1 cellular context compared by ENCODE assay signal in genomic region chr7:140924019-140924820, GRCh38.
TF ChIP-seq lines count a peak whose summit lies in the region.

No MANE protein-coding gene starts in this region.

TF ChIP-seq in HepG2, 621 proteins besides CTCF, POLR2A, EP300 and RAD21 (continued from another document and continues in another):
- TF ChIP-seq ZNF281 (CRISPR knock-in tag; IDR thresholded peaks at IDR 0.05; ENCODE audit: borderline replicate concordance) (0 out of 2 replicates have a peak, but pooled peaks have one; percentile 29), ZSCAN9 (CRISPR knock-in tag; IDR thresholded peaks at IDR 0.05; ENCODE audit: borderline replicate concordance) (0 out of 2 replicates have a peak, but pooled peaks have one; percentile 1), NFE2 (CRISPR knock-in tag; IDR thresholded peaks at IDR 0.05) (no peak), TFAP4 (IDR thresholded peaks at IDR 0.05; ENCODE audit: borderline replicate concordance, low read depth) (0 out of 2 replicates have a peak, but pooled peaks have one; percentile 12), ZNF691 (CRISPR knock-in tag; IDR thresholded peaks at IDR 0.05; ENCODE audit: borderline replicate concordance, low read depth) (no peak; the same call in 1 of the 2 replicates), FOXA3 (CRISPR knock-in tag; IDR thresholded peaks at IDR 0.05) (peak; percentile 21; the same call in 1 of the 2 replicates), NR2F6 (IDR thresholded peaks at IDR 0.05) (no peak), NR2F6 (CRISPR knock-in tag; IDR thresholded peaks at IDR 0.05) (peak; percentile 20; the same call in 1 of the 2 replicates), HNRNPH1 (optimal IDR thresholded peaks at IDR 0.05; ENCODE audit: low read depth, low read length) (no peak), GMEB2 (CRISPR knock-in tag; IDR thresholded peaks at IDR 0.05; ENCODE audit: low read depth) (no peak), MEF2D (CRISPR knock-in tag; IDR thresholded peaks at IDR 0.05) (no peak), ETS1 (CRISPR knock-in tag; IDR thresholded peaks at IDR 0.05) (no peak), ZFP36 (IDR thresholded peaks at IDR 0.05; ENCODE audit: borderline replicate concordance, low read depth, low read length, partially characterized antibody) (no peak), POLR2AphosphoS2 (IDR thresholded peaks at IDR 0.05; ENCODE audit: low read depth, low read length) (no peak), ZNF224 (CRISPR knock-in tag; IDR thresholded peaks at IDR 0.05) (no peak), ZNF629 (CRISPR knock-in tag; conservative IDR thresholded peaks at IDR 0.05) (no peak), RBFOX2 (IDR thresholded peaks at IDR 0.05; ENCODE audit: low read depth, low read length) (peak; percentile 88), HDAC1 (CRISPR knock-in tag; IDR thresholded peaks at IDR 0.05) (peak; percentile 44; the same call in 1 of the 2 replicates), TSC22D2 (CRISPR knock-in tag; IDR thresholded peaks at IDR 0.05; ENCODE audit: borderline replicate concordance) (no peak), SKI (IDR thresholded peaks at IDR 0.05; ENCODE audit: partially characterized antibody) (peak; percentile 35), ISL2 (CRISPR knock-in tag; IDR thresholded peaks at IDR 0.05) (peak; percentile 35; the same call in 1 of the 2 replicates), UBTF (CRISPR knock-in tag; IDR thresholded peaks at IDR 0.05) (peak; percentile 53; the same call in 1 of the 2 replicates), IKZF5 (CRISPR knock-in tag; IDR thresholded peaks at IDR 0.05) (peak; percentile 31; the same call in 1 of the 2 replicates), GTF3A (CRISPR knock-in tag; conservative IDR thresholded peaks at IDR 0.05) (no peak), ZNF83 (CRISPR knock-in tag; IDR thresholded peaks at IDR 0.05; ENCODE audit: borderline replicate concordance) (no peak), ZNF546 (CRISPR knock-in tag; conservative IDR thresholded peaks at IDR 0.05) (no peak), TAF15 (IDR thresholded peaks at IDR 0.05; ENCODE audit: low read depth, low read length, poor library complexity, severe bottlenecking) (no peak), ZNF879 (CRISPR knock-in tag; IDR thresholded peaks at IDR 0.05) (no peak), HMG20B (CRISPR knock-in tag; conservative IDR thresholded peaks at IDR 0.05) (no peak), PITX1 (CRISPR knock-in tag; IDR thresholded peaks at IDR 0.05) (no peak), KAT8 (CRISPR knock-in tag; IDR thresholded peaks at IDR 0.05) (peak; percentile 34; the same call in 1 of the 2 replicates), ZNF18 (CRISPR knock-in tag; IDR thresholded peaks at IDR 0.05; ENCODE audit: insufficient replicate concordance) (no peak), TAF1 (CRISPR knock-in tag; IDR thresholded peaks at IDR 0.05) (peak; percentile 44; the same call in 1 of the 2 replicates), PRDM4 (CRISPR knock-in tag; IDR thresholded peaks at IDR 0.05; ENCODE audit: borderline replicate concordance) (no peak), KLF16 (CRISPR knock-in tag; IDR thresholded peaks at IDR 0.05) (peak in 1 of 2 experiments; percentile 26; a peak in 1 of 4 replicates), MBD4 (IDR thresholded peaks at IDR 0.05; ENCODE audit: borderline replicate concordance, low read length) (no peak), SRSF9 (IDR thresholded peaks at IDR 0.05; ENCODE audit: borderline replicate concordance, insufficient read depth, low read depth, low read length, poor library complexity, severe bottlenecking) (no peak), ZNF329 (CRISPR knock-in tag; IDR thresholded peaks at IDR 0.05; ENCODE audit: low read depth) (no peak), IRF2 (CRISPR knock-in tag; IDR thresholded peaks at IDR 0.05) (no peak), IRX3 (CRISPR knock-in tag; IDR thresholded peaks at IDR 0.05; ENCODE audit: borderline replicate concordance, low read depth) (no peak), ZNF326 (CRISPR knock-in tag; IDR thresholded peaks at IDR 0.05; ENCODE audit: borderline replicate concordance) (no peak), ATF7-NPFF (CRISPR knock-in tag; IDR thresholded peaks at IDR 0.05; ENCODE audit: low read depth) (0 out of 2 replicates have a peak, but pooled peaks have one; percentile 41), ZSCAN22 (CRISPR knock-in tag; IDR thresholded peaks at IDR 0.05) (no peak), EHMT2 (IDR thresholded peaks at IDR 0.05; ENCODE audit: borderline replicate concordance, low read depth, low read length) (no peak), PRDM10 (CRISPR knock-in tag; IDR thresholded peaks at IDR 0.05; ENCODE audit: low read depth) (no peak)
